In genomic region chr19:54168174-54168917, GRCh38 we compare ENCODE assay signal across 8 cellular contexts. TPM values are rescaled to one million over a fixed set of nuclear protein-coding genes. Genes with fewer than 3 reads are reported as not detected.
DNase-seq lines count a peak whose midpoint lies in the region; ATAC-seq and TF ChIP-seq lines count a peak whose summit lies in the region.

No MANE protein-coding gene starts in this region.

- 34% methylated on average over 17 of the region's 25 CpGs for WGBS in suprapubic skin

- DNase-seq in MG63, result peak; percentile 88
- DNase-seq in activated T-helper 1 cell treated with anti-CD3 and anti-CD28 coated beads, Interleukin-2, amount 50 U/mL, for 16 hours (ENCODE audit: low read depth in 1 of 2, low spot score in 1 of 2), result peak; percentile 80 to 94
- DNase-seq in fibroblast of pulmonary artery (ENCODE audit: low read depth), result peak; percentile 88
- peak in 54 of 56 donors; percentile 12 to 94 (median 70) for DNase-seq in nucleus accumbens (lab: John Stamatoyannopoulos, UW)
- DNase-seq in suprapubic skin (ENCODE audit: low spot score in 2 of 2), result peak; percentile 90 to 95

- no peak for ATAC-seq in GM18909 (IDR thresholded peaks at IDR 0.05; ENCODE audit: poor library complexity, unreplicated experiment)

- H3K4me3 ChIP-seq in MG63 (no peak overlapping the region), fibroblast of pulmonary artery (replicated peaks; ENCODE audit: low read depth, low read length) (no peak overlapping the region), suprapubic skin (no peak overlapping the region)

- H3K9me3 ChIP-seq in MG63 (peaks cover 5% of the 10 kb centered on the region; the same call in 1 of the 2 replicates), suprapubic skin (no peaks in the 10 kb centered on the region)

- TF ChIP-seq POLR2A in Raji (IDR thresholded peaks at IDR 0.05; ENCODE audit: insufficient read depth, low read depth, low read length) (peak; percentile 28; the same call in 1 of the 2 replicates), suprapubic skin (IDR thresholded peaks at IDR 0.05) (no peak)

- TF ChIP-seq EP300 in suprapubic skin (IDR thresholded peaks at IDR 0.05), result no peak

- peaks cover 21% of the 10 kb centered on the region for H3K4me1 ChIP-seq in suprapubic skin

- H3K27me3 ChIP-seq in MG63, result peaks cover 5% of the 10 kb centered on the region
- H3K27me3 ChIP-seq in suprapubic skin, result peaks cover 3% of the 10 kb centered on the region

- no peaks in the 10 kb centered on the region for H3K36me3 ChIP-seq in MG63
- H3K36me3 ChIP-seq in suprapubic skin, result no peaks in the 10 kb centered on the region

- no peak overlapping the region for H3K27ac ChIP-seq in suprapubic skin

- peak; percentile 97 for TF ChIP-seq CTCF in GM12874 (IDR thresholded peaks at IDR 0.05; ENCODE audit: insufficient read depth, low read depth, low read length)
- TF ChIP-seq CTCF in fibroblast of pulmonary artery (IDR thresholded peaks at IDR 0.05; ENCODE audit: low read length, missing control alignments), result peak; percentile 81
- peak; percentile 57 to 95 for TF ChIP-seq CTCF in suprapubic skin (IDR thresholded peaks at IDR 0.05)

RNA-seq across cellular contexts. Expression of gene TMC4, which starts 4.6 kb away (rescaled TPM):
- not detected in 2 replicates for total RNA-seq in MG63 (2014; rRNA removed; shearing (Covaris generic); ENCODE audit: low replicate concordance)
- 10 to 100 TPM in 2 of 4 donors, 1 to 10 TPM in 2; 3.4 to 22.8 (median 9.0) TPM for total RNA-seq in suprapubic skin

RNA-seq across cellular contexts. Expression of gene LENG1, which starts 8.8 kb away (rescaled TPM):
- total RNA-seq in MG63 (2014; rRNA removed; shearing (Covaris generic); ENCODE audit: low replicate concordance), result 11.1 and 18.2 TPM in 2 replicates
- total RNA-seq in suprapubic skin, result 1 to 10 TPM; 2.6 to 4.6 (median 4.0) TPM

RNA-seq across cellular contexts. Expression of gene MBOAT7, which starts 21.0 kb away (rescaled TPM):
- 15.7 and 43.2 TPM in 2 replicates for total RNA-seq in MG63 (2014; rRNA removed; shearing (Covaris generic); ENCODE audit: low replicate concordance)
- 10 to 100 TPM; 54.7 to 96.5 (median 58.7) TPM for total RNA-seq in suprapubic skin

RNA-seq across cellular contexts. Expression of gene TSEN34, which starts 22.8 kb away (rescaled TPM):
- 68.7 and 103 TPM in 2 replicates for total RNA-seq in MG63 (2014; rRNA removed; shearing (Covaris generic); ENCODE audit: low replicate concordance)
- 10 to 100 TPM; 42.7 to 76.3 (median 69.1) TPM for total RNA-seq in suprapubic skin

RNA-seq across cellular contexts. Expression of gene CNOT3, which starts 30.8 kb away (rescaled TPM):
- 9.0 and 38.0 TPM in 2 replicates for total RNA-seq in MG63 (2014; rRNA removed; shearing (Covaris generic); ENCODE audit: low replicate concordance)
- total RNA-seq in suprapubic skin, result 10 to 100 TPM; 27.3 to 40.7 (median 35.2) TPM
